In the genomic region with DNA sequence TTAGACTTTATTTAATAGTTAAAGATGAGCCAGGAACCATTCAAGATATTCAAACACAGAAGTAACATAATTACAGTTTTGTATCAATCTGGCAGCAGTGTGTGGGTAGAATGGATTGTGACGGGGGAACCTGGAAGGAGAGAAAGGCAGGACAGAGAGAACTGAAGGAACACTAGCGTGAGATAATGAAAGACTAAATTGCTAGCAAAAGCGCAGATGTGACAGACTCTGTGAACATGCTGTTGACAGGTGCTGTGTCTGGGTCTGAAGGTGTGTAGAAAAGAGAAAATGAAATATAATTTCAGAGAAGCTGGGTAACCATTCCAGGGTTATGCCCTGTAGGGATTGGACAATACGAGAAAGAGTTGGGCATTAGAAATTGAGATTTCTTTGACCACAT, we compare ENCODE assay signal across 2 cellular contexts.
"Had no signal": no experiment of that assay in that cellular context is flagged by ENCODE, and none has a peak within 500 bp of the region (broad histone marks: within the 10 kb centered on the region; RNA-seq: fewer than 3 reads in every experiment).

No MANE protein-coding gene starts in this region.

- DNase-seq: GF-D8 had no signal

- ATAC-seq: GM12878 had no signal

- H3K4me3 ChIP-seq: GM12878 had no signal
